4 cellular contexts compared by ENCODE assay signal in genomic region chr12:31377210-31377609, GRCh38. TPM values are rescaled to one million over a fixed set of nuclear protein-coding genes. Genes with fewer than 3 reads are reported as not detected.
A peak's percentile ranks its signal among the peaks of the same experiment; 100 is the strongest.
DNase-seq lines count a peak whose midpoint lies in the region; ATAC-seq, FAIRE-seq and TF ChIP-seq lines count a peak whose summit lies in the region.
"Not testable (repeated sequence)": the region's sequence is repeated elsewhere in the genome, so short reads cannot be mapped to it uniquely, and the experiment has no call there.

No MANE protein-coding gene starts in this region.

- not testable (repeated sequence) for H3K4me3 ChIP-seq in A549; HEK293 (ENCODE audit: low read depth, low read length)

- not testable (repeated sequence) for H3K27ac ChIP-seq in A549; HEK293 (ENCODE audit: extremely low read depth, low read depth, low read length)

- TF ChIP-seq CTCF in A549 (IDR thresholded peaks at IDR 0.05); HEK293 (tag by site-specific recombination; IDR thresholded peaks at IDR 0.05): not testable (repeated sequence)

- not testable (repeated sequence) for DNase-seq in A549 (ENCODE audit: low read depth in 1 of 2, low spot score in 1 of 2)
- peak; percentile 21 for DNase-seq in activated effector memory CD4-positive, alpha-beta T cell treated with anti-CD3 and anti-CD28 coated beads, Interleukin-2, amount 50 U/mL, for 16 hours
- peak; percentile 49 for DNase-seq in mesenteric fat pad (ENCODE audit: low spot score)

- not testable (repeated sequence) for TF ChIP-seq POLR2A in A549 (IDR thresholded peaks at IDR 0.05; ENCODE audit: low read length)

- TF ChIP-seq EP300 in A549 (IDR thresholded peaks at IDR 0.05), result not testable (repeated sequence)

- 85% methylated on average over 8 of the region's 8 CpGs for WGBS in A549 (ENCODE audit: missing lambda C conversion rate)

- H3K9me3 ChIP-seq in A549; HEK293 (ENCODE audit: control insufficient read depth, insufficient read depth, low read depth, low read length): not testable (repeated sequence)

- not testable (repeated sequence) for H3K4me1 ChIP-seq in A549; HEK293 (ENCODE audit: control insufficient read depth, insufficient read depth, low read length)

- not testable (repeated sequence) for H3K4me2 ChIP-seq in A549

- POLR2A ChIA-PET in A549 (lab: Yijun Ruan, JAX); HEK293 (lab: Yijun Ruan, JAX): not testable (repeated sequence)

- CTCF ChIA-PET in A549 (lab: Yijun Ruan, JAX), result not testable (repeated sequence)
- CTCF ChIA-PET in HEK293 (lab: Yijun Ruan, JAX), result interaction anchor here (0.6 kb wide), 1 partner anchor 13 kb away, joined by 3 read pairs; no protein-coding TSS in a partner anchor

- not testable (repeated sequence) for FAIRE-seq in A549 (lab: Jason Lieb, UNC)

- not testable (repeated sequence) for ATAC-seq in A549

- H3K36me3 ChIP-seq in HEK293 (ENCODE audit: control insufficient read depth in 2 of 2, insufficient read depth in 1 of 2, low read length in 2 of 2), result not testable (repeated sequence)

- not testable (repeated sequence) for TF ChIP-seq RAD21 in A549 (conservative IDR thresholded peaks at IDR 0.05 in 1 of 2, IDR thresholded peaks at IDR 0.05 in 1 of 2)

TF ChIP-seq in A549, 52 proteins besides CTCF, POLR2A, EP300 and RAD21:
- peak; percentile 78 for TF ChIP-seq ZC3H11A (IDR thresholded peaks at IDR 0.05)
TF ChIP-seq in A549: peak in this region for 1; not testable (repeated sequence) for 51.

TF ChIP-seq in HEK293, 187 proteins besides CTCF, POLR2A, EP300 and RAD21:
- TF ChIP-seq ZBTB11 (tag by site-specific recombination; conservative IDR thresholded peaks at IDR 0.05; ENCODE audit: low read depth) (peak; percentile 51), REST (tag by site-specific recombination; IDR thresholded peaks at IDR 0.05) (peak; percentile 45; the same call in 1 of the 2 replicates), ZNF266 (tag by site-specific recombination; IDR thresholded peaks at IDR 0.05; ENCODE audit: low read depth) (0 out of 2 replicates have a peak, but pooled peaks have one; percentile 34), ZXDB (tag by site-specific recombination; IDR thresholded peaks at IDR 0.05) (0 out of 2 replicates have a peak, but pooled peaks have one; percentile 31), ZNF518A (tag by site-specific recombination; conservative IDR thresholded peaks at IDR 0.05; ENCODE audit: low read depth) (peak; percentile 70; the same call in 1 of the 2 replicates), ZNF426 (tag by site-specific recombination; IDR thresholded peaks at IDR 0.05) (peak; percentile 60), ZNF394 (tag by site-specific recombination; IDR thresholded peaks at IDR 0.05; ENCODE audit: borderline replicate concordance) (peak; percentile 84), ZNF654 (tag by site-specific recombination; IDR thresholded peaks at IDR 0.05; ENCODE audit: low read depth) (peak; percentile 20; the same call in 1 of the 2 replicates), ZBTB8A (tag by site-specific recombination; IDR thresholded peaks at IDR 0.05) (peak; percentile 33; the same call in 1 of the 2 replicates), ZNF140 (tag by site-specific recombination; IDR thresholded peaks at IDR 0.05) (peak; percentile 33; the same call in 1 of the 2 replicates), ZNF623 (tag by site-specific recombination; IDR thresholded peaks at IDR 0.05) (peak; percentile 46)

RNA-seq across cellular contexts. Expression of gene SINHCAF, which starts 51.3 kb away (rescaled TPM):
- 81.8 and 106 TPM in 2 replicates for polyA plus RNA-seq in A549 (2011; rRNA removed)
- polyA plus RNA-seq in A549 (2012; cell fraction: cytosol; rRNA removed), result 17.5 and 19.7 TPM in 2 replicates
- 8.7 and 14.1 TPM in 2 replicates for polyA plus RNA-seq in A549 (2012; cell fraction: nucleus; rRNA removed)
- polyA plus RNA-seq in A549 (2017; fragmentation: RNase III; extraction: RNeasy Plus Mini Kit Qiagen cat#74134 plus additional on column Dnase treatment), result 38.5 to 39.4 TPM (median 38.8 TPM) in 3 replicates
- 26.9 and 34.8 TPM in 2 replicates for polyA minus RNA-seq in A549 (2011; rRNA and poly(A)+ RNA removed)
- total RNA-seq in mesenteric fat pad, result 21.9 TPM
